ENCODE assay signal across 20 cellular contexts in the genomic region with DNA sequence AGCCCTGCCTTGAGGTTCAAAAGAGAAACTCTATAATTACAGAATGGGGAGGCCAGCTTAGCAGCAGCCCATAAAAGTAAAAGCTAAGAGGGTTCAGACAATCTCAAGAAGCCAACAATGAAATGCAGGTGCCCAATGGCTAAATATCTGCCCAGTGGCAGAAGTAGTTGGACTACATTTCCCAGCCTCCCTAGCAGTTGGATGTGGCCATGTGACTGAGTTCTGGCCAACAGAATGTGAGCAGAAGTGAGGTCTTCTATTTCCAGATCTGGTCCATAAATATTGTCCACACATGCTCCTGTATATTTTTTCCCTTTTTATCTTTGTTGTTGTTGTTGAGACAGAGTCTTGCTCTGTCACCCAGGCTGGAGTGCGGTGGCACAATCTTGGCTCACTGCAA.
DNase-seq lines count a peak whose midpoint lies in the region; ATAC-seq, FAIRE-seq and TF ChIP-seq lines count a peak whose summit lies in the region.
"Had no signal": no experiment of that assay in that cellular context is flagged by ENCODE, and none has a peak within 500 bp of the region (broad histone marks: within the 10 kb centered on the region; RNA-seq: fewer than 3 reads in every experiment).

No MANE protein-coding gene starts in this region.

- no peaks in the 10 kb centered on the region for H3K27me3 ChIP-seq in HepG2 (ENCODE audit: control insufficient read depth in 1 of 2, insufficient read depth in 2 of 2, low read length in 2 of 2)
- no peaks in the 10 kb centered on the region for H3K27me3 ChIP-seq in right lobe of liver
- no peaks in the 10 kb centered on the region for H3K27me3 ChIP-seq in GM12878 (replicated peaks in 1 of 2; ENCODE audit: control insufficient read depth in 2 of 2, insufficient read depth in 2 of 2, low read length in 1 of 2)

- ATAC-seq in HepG2 (no peak), right lobe of liver (no peak), GM12878 (no peak)
- no peak for ATAC-seq in stimulated activated naive B cell treated with anti-CD40 and anti-IgM and Interleukin-4, amounts not matched to agents 10 μg/mL and 1 μg/mL and 100 μg/mL, for 72 hours (replicated peaks)
- ATAC-seq: CD8-positive, alpha-beta T cell; GM23338 had no signal

- H3K27ac ChIP-seq in HepG2 (ENCODE audit: extremely low read length, insufficient read depth, low read length) (no peak overlapping the region), right lobe of liver (no peak overlapping the region), GM12878 (ENCODE audit: control insufficient read depth, insufficient read depth) (no peak overlapping the region), coronary artery (no peak overlapping the region)
- H3K27ac ChIP-seq: KMS-11 had no signal

- SMC1A ChIA-PET in GM12878 (lab: Charles Lee; ENCODE audit: uncharacterized antibody, unreplicated experiment) = no interaction called here

- intact Hi-C loops in HepG2 (cut with micrococcal nuclease; ENCODE audit: unreplicated experiment) (no loop called here), right lobe of liver (cut with DNase I) (loop anchor here in 1 of 2 donors (10.0 kb wide), 1 partner anchor 438 kb away; no protein-coding TSS in a partner anchor), GM12878 (cut with micrococcal nuclease; ENCODE audit: unreplicated experiment) (no loop called here), Calu3 (cut with micrococcal nuclease; ENCODE audit: unreplicated experiment) (loop anchor here (10.0 kb wide), 1 partner anchor 258 kb away; no protein-coding TSS in a partner anchor)

- CTCF ChIA-PET in HepG2 (lab: Yijun Ruan, JAX; ENCODE audit: low intra/inter-chr PET ratio, low total read pairs) (no interaction called here), GM12878 (lab: Yijun Ruan, JAX) (interaction anchor here (0.7 kb wide), 1 partner anchor 364 kb away, joined by 3 read pairs; no protein-coding TSS in a partner anchor), Calu3 (lab: Charles Lee) (no interaction called here)

- H3K4me2 ChIP-seq in HepG2 (ENCODE audit: low read depth, low read length) (no peak overlapping the region), GM12878 (ENCODE audit: control insufficient read depth, insufficient read depth) (no peak overlapping the region)
- H3K4me2 ChIP-seq: GM23338, KMS-11 had no signal

- H3K36me3 Mint-ChIP-seq in Calu3 (ENCODE audit: insufficient read depth, unreplicated experiment) = no peaks in the 10 kb centered on the region
- no peaks in the 10 kb centered on the region for H3K36me3 Mint-ChIP-seq in stimulated activated naive B cell treated with anti-CD40 and anti-IgM and Interleukin-4, amounts not matched to agents 10 μg/mL and 1 μg/mL and 100 μg/mL, for 72 hours
- H3K36me3 Mint-ChIP-seq: CD8-positive, alpha-beta T cell had no signal

- no peaks in the 10 kb centered on the region for H3K36me3 ChIP-seq in HepG2 (replicated peaks in 1 of 2; ENCODE audit: control insufficient read depth in 1 of 2, insufficient read depth in 2 of 2, low read length in 2 of 2)
- no peaks in the 10 kb centered on the region for H3K36me3 ChIP-seq in right lobe of liver
- no peaks in the 10 kb centered on the region for H3K36me3 ChIP-seq in GM12878 (ENCODE audit: control insufficient read depth in 2 of 2, insufficient read depth in 2 of 2, low read length in 1 of 2)

- FAIRE-seq in HepG2 (lab: Jason Lieb, UNC) (no peak), GM12878 (lab: Jason Lieb, UNC) (no peak)
- FAIRE-seq: G401.6, GM12892 had no signal

- no peak overlapping the region for H3K27ac Mint-ChIP-seq in Calu3 (ENCODE audit: unreplicated experiment)
- no peak overlapping the region for H3K27ac Mint-ChIP-seq in stimulated activated naive B cell treated with anti-CD40 and anti-IgM and Interleukin-4, amounts not matched to agents 10 μg/mL and 1 μg/mL and 100 μg/mL, for 72 hours
- H3K27ac Mint-ChIP-seq: CD8-positive, alpha-beta T cell; GM23338 had no signal

- POLR2A ChIA-PET in HepG2 (lab: Yijun Ruan, JAX) = no interaction called here
- POLR2A ChIA-PET in GM12878 (lab: Charles Lee) = no interaction called here

- no peak for TF ChIP-seq RAD21 in HepG2 (CRISPR knock-in tag; IDR thresholded peaks at IDR 0.05)
- no peak for TF ChIP-seq RAD21 in GM12878 (IDR thresholded peaks at IDR 0.05; ENCODE audit: insufficient read depth, low read depth, low read length)

- no peaks in the 10 kb centered on the region for H4K20me1 ChIP-seq in HepG2 (ENCODE audit: insufficient read depth, low read length)
- H4K20me1 ChIP-seq in GM12878 (ENCODE audit: control insufficient read depth, insufficient read depth) = no peaks in the 10 kb centered on the region

- BruUV-seq in HepG2 (replicated peaks; lab: Mats Ljungman, UMichigan) (no TSS peak), GM12878 (replicated peaks; lab: Mats Ljungman, UMichigan) (no TSS peak), Calu3 (replicated peaks; lab: Mats Ljungman, UMichigan) (no TSS peak)

- in situ Hi-C loops in HepG2 (cut with HindIII; ENCODE audit: extremely low pct_ligation_motif_present, low pct_unique_long_range_greater_than_20kb) (loop anchor here (25.0 kb wide), 1 partner anchor 440 kb away; no protein-coding TSS in a partner anchor), GM12878 (cut with MboI) (loop anchor here (5.0 to 25.0 kb wide), 2 partner anchors 345 to 440 kb away; no protein-coding TSS in a partner anchor)

- no peaks in the 10 kb centered on the region for H3K9me3 Mint-ChIP-seq in Calu3 (ENCODE audit: low read depth, unreplicated experiment)
- H3K9me3 Mint-ChIP-seq in stimulated activated naive B cell treated with anti-CD40 and anti-IgM and Interleukin-4, amounts not matched to agents 10 μg/mL and 1 μg/mL and 100 μg/mL, for 72 hours = no peaks in the 10 kb centered on the region
- H3K9me3 Mint-ChIP-seq: CD8-positive, alpha-beta T cell had no signal

- H3K4me1 ChIP-seq in HepG2 (ENCODE audit: insufficient read depth, low read length) (no peaks in the 10 kb centered on the region), right lobe of liver (no peaks in the 10 kb centered on the region), GM12878 (ENCODE audit: control insufficient read depth, insufficient read depth, low read length) (no peaks in the 10 kb centered on the region)

- H3K27me3 Mint-ChIP-seq in Calu3 (ENCODE audit: unreplicated experiment) = no peaks in the 10 kb centered on the region
- peaks cover 5 to 6% of the 10 kb centered on the region in 2 donors for H3K27me3 Mint-ChIP-seq in stimulated activated naive B cell treated with anti-CD40 and anti-IgM and Interleukin-4, amounts not matched to agents 10 μg/mL and 1 μg/mL and 100 μg/mL, for 72 hours

- no peaks in the 10 kb centered on the region for H3K4me1 Mint-ChIP-seq in Calu3 (ENCODE audit: low read depth, unreplicated experiment)
- H3K4me1 Mint-ChIP-seq in stimulated activated naive B cell treated with anti-CD40 and anti-IgM and Interleukin-4, amounts not matched to agents 10 μg/mL and 1 μg/mL and 100 μg/mL, for 72 hours = no peaks in the 10 kb centered on the region
- H3K4me1 Mint-ChIP-seq: GM23338 had no signal

- WGBS in HepG2 (ENCODE audit: low lambda C conversion rate) = 100% methylated on average over 1 of the region's 1 CpG
- 100% methylated on average over 1 of the region's 1 CpG for WGBS in right lobe of liver (ENCODE audit: insufficient coverage, low coverage, low lambda C conversion rate, missing lambda C conversion rate)
- 100% methylated on average over 1 of the region's 1 CpG for WGBS in GM12878 (ENCODE audit: insufficient coverage, insufficient replicate concordance, low lambda C conversion rate, missing lambda C conversion rate)

- TF ChIP-seq POLR2A in HepG2 (IDR thresholded peaks at IDR 0.05; ENCODE audit: insufficient read depth in 1 of 2, low read depth in 2 of 2, low read length in 2 of 2) (no peak), right lobe of liver (IDR thresholded peaks at IDR 0.05) (no peak), GM12878 (IDR thresholded peaks at IDR 0.05; ENCODE audit: low read depth, low read length) (no peak)

- H3K9me3 ChIP-seq in HepG2 (ENCODE audit: low read length) = no peaks in the 10 kb centered on the region
- no peaks in the 10 kb centered on the region for H3K9me3 ChIP-seq in right lobe of liver
- no peaks in the 10 kb centered on the region for H3K9me3 ChIP-seq in GM12878 (replicated peaks; ENCODE audit: control insufficient read depth, insufficient read depth, low read length)

- H3K4me3 ChIP-seq in HepG2 (replicated peaks in 1 of 3; ENCODE audit: insufficient read depth in 1 of 3, low read depth in 2 of 3, low read length in 3 of 3) (no peak overlapping the region), right lobe of liver (no peak overlapping the region), GM12878 (no peak overlapping the region), coronary artery (no peak overlapping the region)
- H3K4me3 ChIP-seq: GM23338 had no signal

- TF ChIP-seq CTCF in HepG2 (CRISPR knock-in tag; IDR thresholded peaks at IDR 0.05) (no peak), right lobe of liver (IDR thresholded peaks at IDR 0.05) (no peak), GM12878 (IDR thresholded peaks at IDR 0.05 in 2 of 3, conservative IDR thresholded peaks at IDR 0.05 in 1 of 3; ENCODE audit: control insufficient read depth in 2 of 3, extremely low read depth in 1 of 3, insufficient read depth in 1 of 3, low read depth in 3 of 3, low read length in 3 of 3) (no peak), coronary artery (IDR thresholded peaks at IDR 0.05) (no peak), Calu3 (IDR thresholded peaks at IDR 0.05; ENCODE audit: unreplicated experiment) (no peak)

- H3K4me3 Mint-ChIP-seq in Calu3 (ENCODE audit: low read depth, unreplicated experiment) = no peak overlapping the region
- H3K4me3 Mint-ChIP-seq in stimulated activated naive B cell treated with anti-CD40 and anti-IgM and Interleukin-4, amounts not matched to agents 10 μg/mL and 1 μg/mL and 100 μg/mL, for 72 hours = no peak overlapping the region
- H3K4me3 Mint-ChIP-seq: CD8-positive, alpha-beta T cell; GM23338 had no signal

- H3K79me2 ChIP-seq in HepG2 (ENCODE audit: insufficient read depth, low read length) (no peaks in the 10 kb centered on the region), GM12878 (ENCODE audit: control insufficient read depth, insufficient read depth, low read length) (no peaks in the 10 kb centered on the region)

- no peak overlapping the region for H2AFZ ChIP-seq in HepG2 (ENCODE audit: low read length)
- no peak overlapping the region for H2AFZ ChIP-seq in GM12878 (ENCODE audit: control insufficient read depth, low read depth, low read length)
- H2AFZ ChIP-seq: GM23338 had no signal

- H3K9ac ChIP-seq in HepG2 (ENCODE audit: insufficient read depth, low read depth, low read length) (no peak overlapping the region), GM12878 (ENCODE audit: control insufficient read depth, insufficient read depth, low read length) (no peak overlapping the region)
- H3K9ac ChIP-seq: KMS-11 had no signal

- RAD21 ChIA-PET in GM12878 (lab: Charles Lee; ENCODE audit: unreplicated experiment) = no interaction called here

- no peak for TF ChIP-seq EP300 in HepG2 (IDR thresholded peaks at IDR 0.05; ENCODE audit: low read depth in 2 of 2, low read length in 2 of 2)
- TF ChIP-seq EP300 in HepG2 (CRISPR knock-in tag; IDR thresholded peaks at IDR 0.05; ENCODE audit: borderline replicate concordance) = no peak
- TF ChIP-seq EP300 in GM12878 (IDR thresholded peaks at IDR 0.05; ENCODE audit: borderline replicate concordance in 1 of 2, control insufficient read depth in 1 of 2, low read depth in 2 of 2, low read length in 2 of 2) = no peak

- DNase-seq in HepG2 (ENCODE audit: low spot score) (no peak), right lobe of liver (no peak), NAMALWA (ENCODE audit: low spot score) (peak; percentile 6), GM12878 (ENCODE audit: low read depth, low spot score) (no peak), coronary artery (ENCODE audit: low spot score) (no peak), Calu3 (no peak)
- DNase-seq in NK-92 treated with Interleukin-12 subunit alpha and Interleukin-12 subunit beta, amount 100 ng/mL, for 24 hours (lab: John Stamatoyannopoulos, UW) = no peak
- DNase-seq in stimulated activated naive B cell treated with anti-CD40 and anti-IgM and Interleukin-4, amounts not matched to agents 10 μg/mL and 1 μg/mL and 100 μg/mL, for 72 hours = no peak
- DNase-seq: CD8-positive, alpha-beta T cell; MM.1S; NCI-H1417; NCI-H1930; NCI-H2227 treated with DMSO at 0.1 percent for 48 hours; NCI-H526; RPMI8226; T-helper 9 cell had no signal
